ENCODE assay signal across 25 cellular contexts in genomic region chr22:36658900-36659299, GRCh38. TPM values are rescaled to one million over a fixed set of nuclear protein-coding genes. Genes with fewer than 3 reads are reported as not detected.
DNase-seq lines count a peak whose midpoint lies in the region; ATAC-seq and TF ChIP-seq lines count a peak whose summit lies in the region.
"Had no signal": no experiment of that assay in that cellular context is flagged by ENCODE, and none has a peak within 500 bp of the region (broad histone marks: within the 10 kb centered on the region; RNA-seq: fewer than 3 reads in every experiment).

No MANE protein-coding gene starts in this region.

- peak; percentile 11 for DNase-seq in adipocyte (ENCODE audit: low read depth)
- DNase-seq in epithelial cell of esophagus (ENCODE audit: low read depth), result peak; percentile 32
- no peak for DNase-seq in mesothelial cell of epicardium (ENCODE audit: low spot score in 2 of 2, unreplicated experiment in 2 of 2)
- no peak for DNase-seq in posterior cingulate gyrus
- no peak for DNase-seq in stimulated activated naive CD8-positive, alpha-beta T cell treated with anti-CD3 and anti-CD28 coated beads, Interleukin-15, Interleukin-2, amounts not matched to agents 100 U/mL and 50 U/mL, for 24 hours
- DNase-seq: activated CD4-positive, alpha-beta T cell treated with anti-CD3 and anti-CD28 coated beads, Interleukin-2, amount 10 ng/mL, durations not matched to agents 7 days and 5 days; activated CD8-positive, alpha-beta memory T cell treated with anti-CD3 and anti-CD28 coated beads, Interleukin-2, amount 50 U/mL, for 48 hours; activated effector memory CD4-positive, alpha-beta T cell treated with anti-CD3 and anti-CD28 coated beads, Interleukin-2, amount 50 U/mL, for 16 hours; effector memory CD4-positive, alpha-beta T cell; MV-4-11; NCI-H1930; occipital lobe; Right ventricle myocardium superior; sigmoid colon; stimulated activated naive CD4-positive, alpha-beta T cell treated with Interleukin-2 at 50 U/mL for 16 hours had no signal

- H3K36me3 Mint-ChIP-seq in mesothelial cell of epicardium, result no peaks in the 10 kb centered on the region

- POLR2A ChIA-PET in HEK293 (lab: Yijun Ruan, JAX), result no interaction called here

- no peak for ATAC-seq in stimulated activated naive CD8-positive, alpha-beta T cell treated with anti-CD3 and anti-CD28 coated beads, Interleukin-15, Interleukin-2, amounts not matched to agents 100 U/mL and 50 U/mL, for 24 hours
- no peak for ATAC-seq in GM19328 (IDR thresholded peaks at IDR 0.05; ENCODE audit: unreplicated experiment)

- H3K4me3 ChIP-seq in HEK293 (ENCODE audit: low read depth, low read length), result no peak overlapping the region
- H3K4me3 ChIP-seq in adipocyte (ENCODE audit: low read length), result no peak overlapping the region
- H3K4me3 ChIP-seq in epithelial cell of esophagus (ENCODE audit: low read length), result no peak overlapping the region
- H3K4me3 ChIP-seq: sigmoid colon, tibial nerve had no signal

- no peak for TF ChIP-seq CTCF in HEK293 (tag by site-specific recombination; IDR thresholded peaks at IDR 0.05)
- no peak for TF ChIP-seq CTCF in epithelial cell of esophagus (IDR thresholded peaks at IDR 0.05; ENCODE audit: insufficient read depth, low read depth, low read length, missing control alignments)
- TF ChIP-seq CTCF in mesothelial cell of epicardium (IDR thresholded peaks at IDR 0.05; ENCODE audit: unreplicated experiment), result no peak

- H3K9me3 ChIP-seq in HEK293 (ENCODE audit: control insufficient read depth, insufficient read depth, low read depth, low read length) (no peaks in the 10 kb centered on the region), adipocyte (ENCODE audit: control insufficient read depth, low read length) (no peaks in the 10 kb centered on the region)
- H3K9me3 ChIP-seq: sigmoid colon, tibial nerve had no signal

- no peak overlapping the region for H3K9ac ChIP-seq in adipocyte (ENCODE audit: low read length)

- no peak overlapping the region for H3K27ac Mint-ChIP-seq in mesothelial cell of epicardium
- H3K27ac Mint-ChIP-seq: activated CD4-positive, alpha-beta T cell treated with anti-CD3 and anti-CD28 coated beads, Interleukin-2, amount 10 ng/mL, durations not matched to agents 7 days and 5 days had no signal

- H3K27ac ChIP-seq in HEK293 (ENCODE audit: extremely low read depth, low read depth, low read length), result no peak overlapping the region
- H3K27ac ChIP-seq: HL-60, tibial nerve had no signal

- H3K27me3 ChIP-seq in adipocyte (replicated peaks; ENCODE audit: control insufficient read depth, insufficient read depth, low read length), result peaks cover 33% of the 10 kb centered on the region
- H3K27me3 ChIP-seq: sigmoid colon, tibial nerve had no signal

- CTCF ChIA-PET in HEK293 (lab: Yijun Ruan, JAX), result no interaction called here

- no peak overlapping the region for H3K4me3 Mint-ChIP-seq in mesothelial cell of epicardium
- H3K4me3 Mint-ChIP-seq: activated CD4-positive, alpha-beta T cell treated with anti-CD3 and anti-CD28 coated beads, Interleukin-2, amount 10 ng/mL, durations not matched to agents 7 days and 5 days; central memory CD8-positive, alpha-beta T cell had no signal

- intact Hi-C loops in posterior cingulate gyrus (cut with DNase I), result no loop called here

- H3K4me1 ChIP-seq in HEK293 (ENCODE audit: control insufficient read depth, insufficient read depth, low read length), result peaks cover 16% of the 10 kb centered on the region
- peaks cover 21% of the 10 kb centered on the region for H3K4me1 ChIP-seq in adipocyte (ENCODE audit: control insufficient read depth, insufficient read depth, low read length)

- no peaks in the 10 kb centered on the region for H3K36me3 ChIP-seq in HEK293 (ENCODE audit: control insufficient read depth in 2 of 2, insufficient read depth in 1 of 2, low read length in 2 of 2)
- H3K36me3 ChIP-seq in adipocyte (ENCODE audit: control insufficient read depth, insufficient read depth, low read length, severe bottlenecking), result no peaks in the 10 kb centered on the region
- H3K36me3 ChIP-seq: sigmoid colon, tibial nerve had no signal

- peaks cover 49% of the 10 kb centered on the region for H3K27me3 Mint-ChIP-seq in mesothelial cell of epicardium (ENCODE audit: low read depth)

- H3K9me3 Mint-ChIP-seq in mesothelial cell of epicardium, result no peaks in the 10 kb centered on the region
- H3K9me3 Mint-ChIP-seq: activated CD4-positive, alpha-beta T cell treated with anti-CD3 and anti-CD28 coated beads, Interleukin-2, amount 10 ng/mL, durations not matched to agents 7 days and 5 days; central memory CD8-positive, alpha-beta T cell had no signal

- peaks cover 7% of the 10 kb centered on the region for H3K4me1 Mint-ChIP-seq in mesothelial cell of epicardium
- H3K4me1 Mint-ChIP-seq: activated CD4-positive, alpha-beta T cell treated with anti-CD3 and anti-CD28 coated beads, Interleukin-2, amount 10 ng/mL, durations not matched to agents 7 days and 5 days; central memory CD8-positive, alpha-beta T cell had no signal

TF ChIP-seq in HEK293, 187 proteins besides CTCF, POLR2A, EP300 and RAD21:
- TF ChIP-seq ZNF221 (tag by site-specific recombination; IDR thresholded peaks at IDR 0.05; ENCODE audit: borderline replicate concordance) (no peak), ZNF561 (tag by site-specific recombination; IDR thresholded peaks at IDR 0.05; ENCODE audit: borderline replicate concordance) (no peak), PRDM4 (tag by site-specific recombination; IDR thresholded peaks at IDR 0.05) (no peak), ZBTB49 (tag by site-specific recombination; IDR thresholded peaks at IDR 0.05; ENCODE audit: low read depth) (no peak), EGR2 (tag by site-specific recombination; IDR thresholded peaks at IDR 0.05; ENCODE audit: low read depth) (peak; percentile 65; the same call in 1 of the 2 replicates), ZNF155 (tag by site-specific recombination; IDR thresholded peaks at IDR 0.05) (no peak), ZFHX2 (tag by site-specific recombination; conservative IDR thresholded peaks at IDR 0.05) (peak; percentile 30; the same call in 1 of the 2 replicates), ZNF175 (tag by site-specific recombination; IDR thresholded peaks at IDR 0.05) (no peak), ZXDB (tag by site-specific recombination; IDR thresholded peaks at IDR 0.05) (no peak), ZFP37 (tag by site-specific recombination; IDR thresholded peaks at IDR 0.05) (no peak), KLF7 (tag by site-specific recombination; IDR thresholded peaks at IDR 0.05; ENCODE audit: borderline replicate concordance) (no peak), ZNF416 (tag by site-specific recombination; IDR thresholded peaks at IDR 0.05) (no peak), TRIM28 (IDR thresholded peaks at IDR 0.05; ENCODE audit: borderline replicate concordance, low read length) (no peak), RBAK (tag by site-specific recombination; IDR thresholded peaks at IDR 0.05) (no peak)

RNA-seq across cellular contexts. Expression of gene CACNG2, which starts 44.7 kb away (rescaled TPM):
- total RNA-seq in mesothelial cell of epicardium, result not detected in 3 replicates
- total RNA-seq: activated CD4-positive, alpha-beta T cell treated with anti-CD3 and anti-CD28 coated beads, Interleukin-2, amount 10 ng/mL, durations not matched to agents 7 days and 5 days; fibroblast of lung; lower leg skin; myocyte; NCI-H460; Right ventricle myocardium superior; sigmoid colon; T-helper 1 cell treated with Interleukin-12 subunit alpha and Interleukin-12 subunit beta and Interleukin-4 antibody, amounts not matched to agents 30 ng/mL and 1 ng/mL, for 36 hours; tibial nerve had no signal

Comparison
In these comparisons a context has a peak if more than half of its experiments do, and no peak if none do; other contexts are left out.
1. DNase-seq: peak in adipocyte (single experiment) and epithelial cell of esophagus (single experiment); none in mesothelial cell of epicardium (0 of 2), posterior cingulate gyrus (0 of 10) and stimulated activated naive CD8-positive, alpha-beta T cell treated with anti-CD3 and anti-CD28 coated beads, Interleukin-15, Interleukin-2, amounts not matched to agents 100 U/mL and 50 U/mL, for 24 hours (single experiment).